ENCODE assay signal across 9 cellular contexts in genomic region chr1:38000233-38000528, GRCh38. TPM values are rescaled to one million over a fixed set of nuclear protein-coding genes. Genes with fewer than 3 reads are reported as not detected.
A peak's percentile ranks its signal among the peaks of the same experiment; 100 is the strongest.
DNase-seq lines count a peak whose midpoint lies in the region; ATAC-seq and TF ChIP-seq lines count a peak whose summit lies in the region.
"Had no signal": no experiment of that assay in that cellular context is flagged by ENCODE, and none has a peak within 500 bp of the region (broad histone marks: within the 10 kb centered on the region; RNA-seq: fewer than 3 reads in every experiment).

No MANE protein-coding gene starts in this region.

- TF ChIP-seq EP300 in upper lobe of left lung (IDR thresholded peaks at IDR 0.05): no peak

- H3K27ac Mint-ChIP-seq in activated T-cell treated with anti-CD3 and anti-CD28 coated beads, Interleukin-2, amount 50 U/mL, for 72 hours: peak overlapping the region; percentile 86
- H3K27ac Mint-ChIP-seq: B cell had no signal

- WGBS in upper lobe of left lung, 2 donors: 62 to 75% methylated on average over 2 of the region's 2 CpGs

- H3K4me3 ChIP-seq in muscle layer of duodenum (ENCODE audit: low read depth in 1 of 2, low read length in 2 of 2) (peak overlapping the region; percentile 31 to 41), upper lobe of left lung (peak overlapping the region in 1 of 4 donors; percentile 11)

- H3K27me3 ChIP-seq in muscle layer of duodenum (ENCODE audit: low read depth, low read length) (no peaks in the 10 kb centered on the region), upper lobe of left lung (no peaks in the 10 kb centered on the region)

- H3K27me3 Mint-ChIP-seq in activated T-cell treated with anti-CD3 and anti-CD28 coated beads, Interleukin-2, amount 50 U/mL, for 72 hours (ENCODE audit: low read depth): no peaks in the 10 kb centered on the region
- H3K27me3 Mint-ChIP-seq in activated T-cell treated with anti-CD3 and anti-CD28 coated beads, Interleukin-2, amount 50 U/mL, for 4 hours (ENCODE audit: low read depth): no peaks in the 10 kb centered on the region

- H3K27ac ChIP-seq in cingulate gyrus (ENCODE audit: low read depth, low read length) (peak overlapping the region; percentile 83), muscle layer of duodenum (ENCODE audit: low read length) (peak overlapping the region; percentile 95), upper lobe of left lung (peak overlapping the region; percentile 79 to 92 (median 90))

- TF ChIP-seq POLR2A in upper lobe of left lung (IDR thresholded peaks at IDR 0.05): no peak

- no peak for ATAC-seq in activated T-cell treated with anti-CD3 and anti-CD28 coated beads, Interleukin-2, amount 50 U/mL, for 72 hours (replicated peaks in 1 of 2)
- ATAC-seq in activated T-cell treated with anti-CD3 and anti-CD28 coated beads, Interleukin-2, amount 50 U/mL, for 4 hours: no peak
- ATAC-seq in upper lobe of left lung (ENCODE audit: low FRiP score in 2 of 2) (no peak), HG03135 (IDR thresholded peaks at IDR 0.05; ENCODE audit: unreplicated experiment) (no peak)

- H3K4me1 Mint-ChIP-seq in activated T-cell treated with anti-CD3 and anti-CD28 coated beads, Interleukin-2, amount 50 U/mL, for 72 hours (ENCODE audit: low read depth): peaks cover 55% of the 10 kb centered on the region
- peaks cover 52% of the 10 kb centered on the region for H3K4me1 Mint-ChIP-seq in activated T-cell treated with anti-CD3 and anti-CD28 coated beads, Interleukin-2, amount 50 U/mL, for 4 hours (ENCODE audit: low read depth)

- H3K9me3 Mint-ChIP-seq in activated T-cell treated with anti-CD3 and anti-CD28 coated beads, Interleukin-2, amount 50 U/mL, for 72 hours: no peaks in the 10 kb centered on the region
- no peaks in the 10 kb centered on the region for H3K9me3 Mint-ChIP-seq in activated T-cell treated with anti-CD3 and anti-CD28 coated beads, Interleukin-2, amount 50 U/mL, for 4 hours

- H3K4me1 ChIP-seq in muscle layer of duodenum (ENCODE audit: control insufficient read depth in 1 of 2, insufficient read depth in 2 of 2, low read length in 2 of 2) (peaks cover 29 to 67% of the 10 kb centered on the region in 2 donors), upper lobe of left lung (peaks cover 58 to 96% (median 78%) of the 10 kb centered on the region in 4 donors)

- TF ChIP-seq CTCF in upper lobe of left lung (IDR thresholded peaks at IDR 0.05): no peak

- H3K9me3 ChIP-seq in muscle layer of duodenum (ENCODE audit: control insufficient read depth in 1 of 2, low read length in 2 of 2) (no peaks in the 10 kb centered on the region), upper lobe of left lung (no peaks in the 10 kb centered on the region)

- H3K36me3 ChIP-seq in muscle layer of duodenum (ENCODE audit: control insufficient read depth in 1 of 2, insufficient read depth in 2 of 2, low read length in 2 of 2) (peaks cover 16 to 28% of the 10 kb centered on the region in 2 donors), upper lobe of left lung (peaks cover 0 to 21% (median 7%) of the 10 kb centered on the region in 4 donors)

- peak overlapping the region; percentile 32 to 71 for H3K4me3 Mint-ChIP-seq in activated T-cell treated with anti-CD3 and anti-CD28 coated beads, Interleukin-2, amount 50 U/mL, for 72 hours
- no peak overlapping the region for H3K4me3 Mint-ChIP-seq in activated T-cell treated with anti-CD3 and anti-CD28 coated beads, Interleukin-2, amount 50 U/mL, for 4 hours
- H3K4me3 Mint-ChIP-seq: B cell had no signal

- peaks cover 4 to 6% of the 10 kb centered on the region in 2 donors for H3K36me3 Mint-ChIP-seq in activated T-cell treated with anti-CD3 and anti-CD28 coated beads, Interleukin-2, amount 50 U/mL, for 72 hours (ENCODE audit: insufficient read depth in 2 of 2)
- peaks cover 1% of the 10 kb centered on the region for H3K36me3 Mint-ChIP-seq in activated T-cell treated with anti-CD3 and anti-CD28 coated beads, Interleukin-2, amount 50 U/mL, for 4 hours (ENCODE audit: insufficient read depth)

- DNase-seq in activated T-cell treated with anti-CD3 and anti-CD28 coated beads, Interleukin-2, amount 50 U/mL, for 72 hours: no peak
- DNase-seq in activated T-cell treated with anti-CD3 and anti-CD28 coated beads, Interleukin-2, amount 50 U/mL, for 4 hours: no peak
- DNase-seq in upper lobe of left lung (no peak), NCI-H345 treated with DMSO at 0.1 percent for 48 hours (lab: John Stamatoyannopoulos, UW; ENCODE audit: unreplicated experiment) (no peak), inferior parietal cortex (ENCODE audit: extremely low spot score) (no peak)

RNA-seq across cellular contexts. Expression of gene FHL3, which starts 5.1 kb away (rescaled TPM):
- 10 to 100 TPM; 32.7 to 34.5 TPM for total RNA-seq in activated T-cell treated with anti-CD3 and anti-CD28 coated beads, Interleukin-2, amount 50 U/mL, for 72 hours
- 10 to 100 TPM; 15.9 to 33.8 (median 26.9) TPM for total RNA-seq in activated T-cell treated with anti-CD3 and anti-CD28 coated beads, Interleukin-2, amount 50 U/mL, for 4 hours
- 10 to 100 TPM in 5 of 6 donors, 1 to 10 TPM in 1; 9.5 to 25.8 (median 18.6) TPM for total RNA-seq in upper lobe of left lung

RNA-seq across cellular contexts. Expression of gene SF3A3, which starts 10.4 kb away (rescaled TPM):
- 10 to 100 TPM; 67.9 to 81.4 TPM for total RNA-seq in activated T-cell treated with anti-CD3 and anti-CD28 coated beads, Interleukin-2, amount 50 U/mL, for 72 hours
- total RNA-seq in activated T-cell treated with anti-CD3 and anti-CD28 coated beads, Interleukin-2, amount 50 U/mL, for 4 hours: 100 to 1,000 TPM; 130 to 133 (median 130) TPM
- total RNA-seq in upper lobe of left lung: 10 to 100 TPM; 36.5 to 80.7 (median 42.8) TPM

RNA-seq across cellular contexts. Expression of gene UTP11, which starts 12.4 kb away (rescaled TPM):
- total RNA-seq in activated T-cell treated with anti-CD3 and anti-CD28 coated beads, Interleukin-2, amount 50 U/mL, for 72 hours: 10 to 100 TPM; 28.4 to 31.7 TPM
- total RNA-seq in activated T-cell treated with anti-CD3 and anti-CD28 coated beads, Interleukin-2, amount 50 U/mL, for 4 hours: 100 to 1,000 TPM; 103 to 105 (median 104) TPM
- total RNA-seq in upper lobe of left lung: 10 to 100 TPM in 5 of 6 donors, 1 to 10 TPM in 1; 8.4 to 53.4 (median 25.4) TPM

RNA-seq across cellular contexts. Expression of gene POU3F1, which starts 46.4 kb away (rescaled TPM):
- not detected for total RNA-seq in activated T-cell treated with anti-CD3 and anti-CD28 coated beads, Interleukin-2, amount 50 U/mL, for 72 hours
- 1 to 10 TPM in 2 of 3 donors, under 1 TPM in 1; 0.91 to 1.3 (median 1.0) TPM for total RNA-seq in activated T-cell treated with anti-CD3 and anti-CD28 coated beads, Interleukin-2, amount 50 U/mL, for 4 hours
- total RNA-seq in upper lobe of left lung: 1 to 10 TPM in 1 of 6 donors, under 1 TPM in 1, not detected in 4; 0.40 to 1.0 TPM

RNA-seq across cellular contexts. Expression of gene INPP5B, which starts 53.3 kb away (rescaled TPM):
- total RNA-seq in activated T-cell treated with anti-CD3 and anti-CD28 coated beads, Interleukin-2, amount 50 U/mL, for 72 hours: 10 to 100 TPM; 44.7 to 53.6 TPM
- total RNA-seq in activated T-cell treated with anti-CD3 and anti-CD28 coated beads, Interleukin-2, amount 50 U/mL, for 4 hours: 10 to 100 TPM; 12.6 to 17.0 (median 15.5) TPM
- total RNA-seq in upper lobe of left lung: 100 to 1,000 TPM in 1 of 6 donors, 10 to 100 TPM in 5; 25.8 to 201 (median 44.1) TPM
